1 cellular context compared by ENCODE assay signal in genomic region chr2:96960271-96960955, GRCh38.
TF ChIP-seq lines count a peak whose summit lies in the region.

No MANE protein-coding gene starts in this region.

TF ChIP-seq in K562, 482 proteins besides CTCF, POLR2A, EP300 and RAD21 (continued from another document and continues in another):
- no peak for TF ChIP-seq HOMEZ (CRISPR knock-in tag; IDR thresholded peaks at IDR 0.05)
- TF ChIP-seq PRPF4 (IDR thresholded peaks at IDR 0.05; ENCODE audit: insufficient read depth, low read depth, low read length, poor library complexity, severe bottlenecking) = no peak
- TF ChIP-seq SMARCA4 (IDR thresholded peaks at IDR 0.05) = no peak
- no peak for TF ChIP-seq FOXO4 (CRISPR knock-in tag; IDR thresholded peaks at IDR 0.05)
- no peak for TF ChIP-seq ZNF224 (CRISPR knock-in tag; IDR thresholded peaks at IDR 0.05)
- no peak for TF ChIP-seq NFXL1 (CRISPR knock-in tag; IDR thresholded peaks at IDR 0.05)
- no peak for TF ChIP-seq WHSC1 (IDR thresholded peaks at IDR 0.05; ENCODE audit: low read length)
- peak; percentile 71; the same call in 1 of the 2 replicates for TF ChIP-seq SP1 (CRISPR knock-in tag; IDR thresholded peaks at IDR 0.05)
- TF ChIP-seq HDGF (IDR thresholded peaks at IDR 0.05) = 0 out of 2 replicates have a peak, but pooled peaks have one; percentile 42
- no peak for TF ChIP-seq BRF2 (IDR thresholded peaks at IDR 0.05; ENCODE audit: borderline replicate concordance, insufficient read depth, insufficient read length)
- no peak for TF ChIP-seq ZNF175 (CRISPR knock-in tag; IDR thresholded peaks at IDR 0.05; ENCODE audit: low read depth)
- no peak for TF ChIP-seq RBM15 (IDR thresholded peaks at IDR 0.05; ENCODE audit: insufficient read depth, low read length)
- no peak for TF ChIP-seq POLR2AphosphoS5 (IDR thresholded peaks at IDR 0.05; ENCODE audit: control insufficient read depth, insufficient read depth, low read depth, low read length)
- no peak for TF ChIP-seq SUPT5H (IDR thresholded peaks at IDR 0.05)
- no peak for TF ChIP-seq BACH1 (tag; IDR thresholded peaks at IDR 0.05)
- no peak for TF ChIP-seq NR3C1 (CRISPR knock-in tag; IDR thresholded peaks at IDR 0.05)
- no peak for TF ChIP-seq ARID4B (CRISPR knock-in tag; IDR thresholded peaks at IDR 0.05)
- peak; percentile 49; the same call in 1 of the 2 replicates for TF ChIP-seq ZNF740 (CRISPR knock-in tag; IDR thresholded peaks at IDR 0.05)
- no peak for TF ChIP-seq ZNF740 (tag; IDR thresholded peaks at IDR 0.05)
- TF ChIP-seq KDM4B (IDR thresholded peaks at IDR 0.05; ENCODE audit: borderline replicate concordance in 2 of 2, low read depth in 1 of 2) = peak in 1 of 2 experiments; percentile 78; a peak in 2 of 4 replicates
- TF ChIP-seq MAZ (CRISPR knock-in tag; conservative IDR thresholded peaks at IDR 0.05 in 1 of 2, IDR thresholded peaks at IDR 0.05 in 1 of 2) = peak; percentile 59 to 73; a peak in 3 of 4 replicates
- no peak for TF ChIP-seq TCF3 (CRISPR knock-in tag; IDR thresholded peaks at IDR 0.05)
- TF ChIP-seq ESRRA (IDR thresholded peaks at IDR 0.05; ENCODE audit: borderline replicate concordance, low read depth) = no peak
- TF ChIP-seq MCM7 (IDR thresholded peaks at IDR 0.05) = no peak
- no peak for TF ChIP-seq PREB (CRISPR knock-in tag; IDR thresholded peaks at IDR 0.05)
- no peak for TF ChIP-seq RHOXF2B (CRISPR knock-in tag; conservative IDR thresholded peaks at IDR 0.05)
- TF ChIP-seq HEY1 (CRISPR knock-in tag; IDR thresholded peaks at IDR 0.05; ENCODE audit: borderline replicate concordance) = no peak
- TF ChIP-seq ELK1 (CRISPR knock-in tag; IDR thresholded peaks at IDR 0.05) = no peak
- no peak for TF ChIP-seq PHTF2 (CRISPR knock-in tag; IDR thresholded peaks at IDR 0.05)
- TF ChIP-seq ATF4 (CRISPR knock-in tag; IDR thresholded peaks at IDR 0.05) = no peak
- no peak for TF ChIP-seq FIP1L1 (IDR thresholded peaks at IDR 0.05; ENCODE audit: low read depth, low read length, poor library complexity, severe bottlenecking)
- TF ChIP-seq ZKSCAN8 (CRISPR knock-in tag; IDR thresholded peaks at IDR 0.05) = no peak
- TF ChIP-seq MCM5 (IDR thresholded peaks at IDR 0.05; ENCODE audit: low read depth) = no peak
- TF ChIP-seq E2F5 (CRISPR knock-in tag; IDR thresholded peaks at IDR 0.05) = no peak
- no peak for TF ChIP-seq EWSR1 (IDR thresholded peaks at IDR 0.05; ENCODE audit: borderline replicate concordance, low read depth, partially characterized antibody)
- TF ChIP-seq TARDBP (IDR thresholded peaks at IDR 0.05) = no peak
- TF ChIP-seq E2F4 (CRISPR knock-in tag; IDR thresholded peaks at IDR 0.05; ENCODE audit: low read depth) = no peak
- TF ChIP-seq NFATC3 (IDR thresholded peaks at IDR 0.05) = no peak
- peak; percentile 61; the same call in 1 of the 2 replicates for TF ChIP-seq GABPB1 (CRISPR knock-in tag; IDR thresholded peaks at IDR 0.05)
- TF ChIP-seq IRF1 (CRISPR knock-in tag; IDR thresholded peaks at IDR 0.05; ENCODE audit: borderline replicate concordance) = no peak
- TF ChIP-seq KLF1 (tag; IDR thresholded peaks at IDR 0.05) = 0 out of 2 replicates have a peak, but pooled peaks have one; percentile 38
